In the genomic region with DNA sequence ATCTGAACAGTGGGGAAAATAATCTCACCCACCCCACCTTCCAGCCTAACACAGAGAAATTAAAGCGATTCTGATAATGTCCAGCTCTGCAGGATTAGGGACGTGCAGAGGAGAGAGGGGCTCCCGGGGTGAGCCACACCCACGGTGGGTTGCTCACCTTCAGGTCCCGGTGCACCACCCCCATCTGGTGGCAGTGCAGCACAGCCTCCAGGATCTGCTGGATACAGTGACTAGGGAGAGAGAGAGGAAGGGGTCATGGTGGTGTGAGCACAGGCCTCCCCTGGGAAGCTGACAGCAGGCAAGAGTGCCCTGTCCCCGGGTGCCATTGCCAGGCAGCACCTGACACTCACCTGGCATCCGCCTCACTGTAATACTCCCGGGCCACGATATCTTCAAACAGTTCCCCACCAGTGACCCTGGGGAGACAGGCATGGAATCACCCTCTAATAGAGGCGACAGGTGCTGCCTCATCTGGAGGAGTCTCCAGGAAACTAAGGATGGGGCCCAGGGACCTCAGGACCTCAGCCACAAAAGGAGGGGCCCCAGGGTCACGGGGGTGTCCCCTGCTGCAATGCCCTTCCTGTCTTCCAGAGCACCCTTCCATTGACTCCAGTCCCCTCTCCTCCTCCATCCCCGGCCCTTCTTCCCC, we compare ENCODE assay signal across 2 cellular contexts.
TF ChIP-seq lines count a peak whose summit lies in the region.

No MANE protein-coding gene starts in this region.

TF ChIP-seq in A549, 52 proteins besides CTCF, POLR2A, EP300 and RAD21 (continued from another document):
- TF ChIP-seq, protein P1, sequence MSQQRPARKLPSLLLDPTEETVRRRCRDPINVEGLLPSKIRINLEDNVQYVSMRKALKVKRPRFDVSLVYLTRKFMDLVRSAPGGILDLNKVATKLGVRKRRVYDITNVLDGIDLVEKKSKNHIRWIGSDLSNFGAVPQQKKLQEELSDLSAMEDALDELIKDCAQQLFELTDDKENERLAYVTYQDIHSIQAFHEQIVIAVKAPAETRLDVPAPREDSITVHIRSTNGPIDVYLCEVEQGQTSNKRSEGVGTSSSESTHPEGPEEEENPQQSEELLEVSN (IDR thresholded peaks at IDR 0.05; ENCODE audit: borderline replicate concordance, low read depth): no peak
- no peak for TF ChIP-seq FOXS1 (CRISPR knock-in tag; IDR thresholded peaks at IDR 0.05)
- TF ChIP-seq HEYL (CRISPR knock-in tag; IDR thresholded peaks at IDR 0.05): no peak
- TF ChIP-seq, protein P2, sequence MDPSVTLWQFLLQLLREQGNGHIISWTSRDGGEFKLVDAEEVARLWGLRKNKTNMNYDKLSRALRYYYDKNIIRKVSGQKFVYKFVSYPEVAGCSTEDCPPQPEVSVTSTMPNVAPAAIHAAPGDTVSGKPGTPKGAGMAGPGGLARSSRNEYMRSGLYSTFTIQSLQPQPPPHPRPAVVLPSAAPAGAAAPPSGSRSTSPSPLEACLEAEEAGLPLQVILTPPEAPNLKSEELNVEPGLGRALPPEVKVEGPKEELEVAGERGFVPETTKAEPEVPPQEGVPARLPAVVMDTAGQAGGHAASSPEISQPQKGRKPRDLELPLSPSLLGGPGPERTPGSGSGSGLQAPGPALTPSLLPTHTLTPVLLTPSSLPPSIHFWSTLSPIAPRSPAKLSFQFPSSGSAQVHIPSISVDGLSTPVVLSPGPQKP (IDR thresholded peaks at IDR 0.05; ENCODE audit: low read depth, low read length): no peak
- TF ChIP-seq, protein P3, sequence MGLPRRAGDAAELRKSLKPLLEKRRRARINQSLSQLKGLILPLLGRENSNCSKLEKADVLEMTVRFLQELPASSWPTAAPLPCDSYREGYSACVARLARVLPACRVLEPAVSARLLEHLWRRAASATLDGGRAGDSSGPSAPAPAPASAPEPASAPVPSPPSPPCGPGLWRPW (IDR thresholded peaks at IDR 0.05): no peak
- TF ChIP-seq BHLHE40 (IDR thresholded peaks at IDR 0.05; ENCODE audit: low read depth, low read length): no peak
- TF ChIP-seq KDM1A (IDR thresholded peaks at IDR 0.05; ENCODE audit: low read depth): no peak
- TF ChIP-seq EHF (CRISPR knock-in tag; IDR thresholded peaks at IDR 0.05): no peak
- no peak for TF ChIP-seq ZFP36 (IDR thresholded peaks at IDR 0.05; ENCODE audit: borderline replicate concordance, partially characterized antibody)
- TF ChIP-seq, protein P4, sequence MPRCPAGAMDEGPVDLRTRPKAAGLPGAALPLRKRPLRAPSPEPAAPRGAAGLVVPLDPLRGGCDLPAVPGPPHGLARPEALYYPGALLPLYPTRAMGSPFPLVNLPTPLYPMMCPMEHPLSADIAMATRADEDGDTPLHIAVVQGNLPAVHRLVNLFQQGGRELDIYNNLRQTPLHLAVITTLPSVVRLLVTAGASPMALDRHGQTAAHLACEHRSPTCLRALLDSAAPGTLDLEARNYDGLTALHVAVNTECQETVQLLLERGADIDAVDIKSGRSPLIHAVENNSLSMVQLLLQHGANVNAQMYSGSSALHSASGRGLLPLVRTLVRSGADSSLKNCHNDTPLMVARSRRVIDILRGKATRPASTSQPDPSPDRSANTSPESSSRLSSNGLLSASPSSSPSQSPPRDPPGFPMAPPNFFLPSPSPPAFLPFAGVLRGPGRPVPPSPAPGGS (IDR thresholded peaks at IDR 0.05): no peak
- TF ChIP-seq CBX2 (IDR thresholded peaks at IDR 0.05; ENCODE audit: borderline replicate concordance, low read depth): no peak
- TF ChIP-seq ESRRA (IDR thresholded peaks at IDR 0.05; ENCODE audit: borderline replicate concordance, low read length): no peak
- TF ChIP-seq PHF8 (IDR thresholded peaks at IDR 0.05; ENCODE audit: borderline replicate concordance, low read depth): no peak
- TF ChIP-seq, protein P5, sequence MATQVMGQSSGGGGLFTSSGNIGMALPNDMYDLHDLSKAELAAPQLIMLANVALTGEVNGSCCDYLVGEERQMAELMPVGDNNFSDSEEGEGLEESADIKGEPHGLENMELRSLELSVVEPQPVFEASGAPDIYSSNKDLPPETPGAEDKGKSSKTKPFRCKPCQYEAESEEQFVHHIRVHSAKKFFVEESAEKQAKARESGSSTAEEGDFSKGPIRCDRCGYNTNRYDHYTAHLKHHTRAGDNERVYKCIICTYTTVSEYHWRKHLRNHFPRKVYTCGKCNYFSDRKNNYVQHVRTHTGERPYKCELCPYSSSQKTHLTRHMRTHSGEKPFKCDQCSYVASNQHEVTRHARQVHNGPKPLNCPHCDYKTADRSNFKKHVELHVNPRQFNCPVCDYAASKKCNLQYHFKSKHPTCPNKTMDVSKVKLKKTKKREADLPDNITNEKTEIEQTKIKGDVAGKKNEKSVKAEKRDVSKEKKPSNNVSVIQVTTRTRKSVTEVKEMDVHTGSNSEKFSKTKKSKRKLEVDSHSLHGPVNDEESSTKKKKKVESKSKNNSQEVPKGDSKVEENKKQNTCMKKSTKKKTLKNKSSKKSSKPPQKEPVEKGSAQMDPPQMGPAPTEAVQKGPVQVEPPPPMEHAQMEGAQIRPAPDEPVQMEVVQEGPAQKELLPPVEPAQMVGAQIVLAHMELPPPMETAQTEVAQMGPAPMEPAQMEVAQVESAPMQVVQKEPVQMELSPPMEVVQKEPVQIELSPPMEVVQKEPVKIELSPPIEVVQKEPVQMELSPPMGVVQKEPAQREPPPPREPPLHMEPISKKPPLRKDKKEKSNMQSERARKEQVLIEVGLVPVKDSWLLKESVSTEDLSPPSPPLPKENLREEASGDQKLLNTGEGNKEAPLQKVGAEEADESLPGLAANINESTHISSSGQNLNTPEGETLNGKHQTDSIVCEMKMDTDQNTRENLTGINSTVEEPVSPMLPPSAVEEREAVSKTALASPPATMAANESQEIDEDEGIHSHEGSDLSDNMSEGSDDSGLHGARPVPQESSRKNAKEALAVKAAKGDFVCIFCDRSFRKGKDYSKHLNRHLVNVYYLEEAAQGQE (IDR thresholded peaks at IDR 0.05): no peak
- no peak for TF ChIP-seq TP53 (CRISPR knock-in tag; IDR thresholded peaks at IDR 0.05)
- TF ChIP-seq RCOR1 (IDR thresholded peaks at IDR 0.05; ENCODE audit: low read depth, low read length): no peak
- TF ChIP-seq MAZ (IDR thresholded peaks at IDR 0.05; ENCODE audit: borderline replicate concordance, low read depth, low read length): no peak

TF ChIP-seq in HEK293, 187 proteins besides CTCF, POLR2A, EP300 and RAD21 (continues in another document):
- TF ChIP-seq, protein P6, sequence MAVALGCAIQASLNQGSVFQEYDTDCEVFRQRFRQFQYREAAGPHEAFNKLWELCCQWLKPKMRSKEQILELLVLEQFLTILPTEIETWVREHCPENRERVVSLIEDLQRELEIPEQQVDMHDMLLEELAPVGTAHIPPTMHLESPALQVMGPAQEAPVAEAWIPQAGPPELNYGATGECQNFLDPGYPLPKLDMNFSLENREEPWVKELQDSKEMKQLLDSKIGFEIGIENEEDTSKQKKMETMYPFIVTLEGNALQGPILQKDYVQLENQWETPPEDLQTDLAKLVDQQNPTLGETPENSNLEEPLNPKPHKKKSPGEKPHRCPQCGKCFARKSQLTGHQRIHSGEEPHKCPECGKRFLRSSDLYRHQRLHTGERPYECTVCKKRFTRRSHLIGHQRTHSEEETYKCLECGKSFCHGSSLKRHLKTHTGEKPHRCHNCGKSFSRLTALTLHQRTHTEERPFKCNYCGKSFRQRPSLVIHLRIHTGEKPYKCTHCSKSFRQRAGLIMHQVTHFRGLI (tag by site-specific recombination; IDR thresholded peaks at IDR 0.05): no peak
- TF ChIP-seq ZNF155 (tag by site-specific recombination; IDR thresholded peaks at IDR 0.05) (no peak), ZBTB17 (tag by site-specific recombination; IDR thresholded peaks at IDR 0.05) (no peak), ZIC2 (tag by site-specific recombination; IDR thresholded peaks at IDR 0.05) (0 out of 2 replicates have a peak, but pooled peaks have one; percentile 12), SCRT1 (tag by site-specific recombination; IDR thresholded peaks at IDR 0.05; ENCODE audit: borderline replicate concordance) (peak; percentile 77; the same call in 1 of the 2 replicates), ZNF660 (tag by site-specific recombination; IDR thresholded peaks at IDR 0.05) (no peak), ZNF555 (tag by site-specific recombination; conservative IDR thresholded peaks at IDR 0.05) (no peak), ZNF670 (tag by site-specific recombination; IDR thresholded peaks at IDR 0.05; ENCODE audit: low read depth) (no peak), SCRT2 (tag by site-specific recombination; IDR thresholded peaks at IDR 0.05) (peak; percentile 81), SP7 (tag by site-specific recombination; IDR thresholded peaks at IDR 0.05) (no peak), KLF8 (tag by site-specific recombination; IDR thresholded peaks at IDR 0.05) (no peak), BCL11A (tag by site-specific recombination; IDR thresholded peaks at IDR 0.05; ENCODE audit: low read depth) (no peak), SP2 (tag by site-specific recombination; IDR thresholded peaks at IDR 0.05) (no peak), ZFHX2 (tag by site-specific recombination; conservative IDR thresholded peaks at IDR 0.05) (peak; percentile 28; the same call in 1 of the 2 replicates), ZFP37 (tag by site-specific recombination; IDR thresholded peaks at IDR 0.05) (no peak), ZNF658 (tag by site-specific recombination; IDR thresholded peaks at IDR 0.05) (no peak)
- TF ChIP-seq, protein P7, sequence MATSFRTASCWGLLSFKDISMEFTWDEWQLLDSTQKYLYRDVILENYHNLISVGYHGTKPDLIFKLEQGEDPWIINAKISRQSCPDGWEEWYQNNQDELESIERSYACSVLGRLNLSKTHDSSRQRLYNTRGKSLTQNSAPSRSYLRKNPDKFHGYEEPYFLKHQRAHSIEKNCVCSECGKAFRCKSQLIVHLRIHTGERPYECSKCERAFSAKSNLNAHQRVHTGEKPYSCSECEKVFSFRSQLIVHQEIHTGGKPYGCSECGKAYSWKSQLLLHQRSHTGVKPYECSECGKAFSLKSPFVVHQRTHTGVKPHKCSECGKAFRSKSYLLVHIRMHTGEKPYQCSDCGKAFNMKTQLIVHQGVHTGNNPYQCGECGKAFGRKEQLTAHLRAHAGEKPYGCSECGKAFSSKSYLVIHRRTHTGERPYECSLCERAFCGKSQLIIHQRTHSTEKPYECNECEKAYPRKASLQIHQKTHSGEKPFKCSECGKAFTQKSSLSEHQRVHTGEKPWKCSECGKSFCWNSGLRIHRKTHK (tag by site-specific recombination; IDR thresholded peaks at IDR 0.05): no peak
- TF ChIP-seq, protein P8, sequence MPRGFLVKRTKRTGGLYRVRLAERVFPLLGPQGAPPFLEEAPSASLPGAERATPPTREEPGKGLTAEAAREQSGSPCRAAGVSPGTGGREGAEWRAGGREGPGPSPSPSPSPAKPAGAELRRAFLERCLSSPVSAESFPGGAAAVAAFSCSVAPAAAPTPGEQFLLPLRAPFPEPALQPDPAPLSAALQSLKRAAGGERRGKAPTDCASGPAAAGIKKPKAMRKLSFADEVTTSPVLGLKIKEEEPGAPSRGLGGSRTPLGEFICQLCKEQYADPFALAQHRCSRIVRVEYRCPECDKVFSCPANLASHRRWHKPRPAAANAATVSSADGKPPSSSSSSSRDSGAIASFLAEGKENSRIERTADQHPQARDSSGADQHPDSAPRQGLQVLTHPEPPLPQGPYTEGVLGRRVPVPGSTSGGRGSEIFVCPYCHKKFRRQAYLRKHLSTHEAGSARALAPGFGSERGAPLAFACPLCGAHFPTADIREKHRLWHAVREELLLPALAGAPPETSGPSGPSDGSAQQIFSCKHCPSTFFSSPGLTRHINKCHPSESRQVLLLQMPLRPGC (tag by site-specific recombination; IDR thresholded peaks at IDR 0.05): no peak
- TF ChIP-seq, protein P9, sequence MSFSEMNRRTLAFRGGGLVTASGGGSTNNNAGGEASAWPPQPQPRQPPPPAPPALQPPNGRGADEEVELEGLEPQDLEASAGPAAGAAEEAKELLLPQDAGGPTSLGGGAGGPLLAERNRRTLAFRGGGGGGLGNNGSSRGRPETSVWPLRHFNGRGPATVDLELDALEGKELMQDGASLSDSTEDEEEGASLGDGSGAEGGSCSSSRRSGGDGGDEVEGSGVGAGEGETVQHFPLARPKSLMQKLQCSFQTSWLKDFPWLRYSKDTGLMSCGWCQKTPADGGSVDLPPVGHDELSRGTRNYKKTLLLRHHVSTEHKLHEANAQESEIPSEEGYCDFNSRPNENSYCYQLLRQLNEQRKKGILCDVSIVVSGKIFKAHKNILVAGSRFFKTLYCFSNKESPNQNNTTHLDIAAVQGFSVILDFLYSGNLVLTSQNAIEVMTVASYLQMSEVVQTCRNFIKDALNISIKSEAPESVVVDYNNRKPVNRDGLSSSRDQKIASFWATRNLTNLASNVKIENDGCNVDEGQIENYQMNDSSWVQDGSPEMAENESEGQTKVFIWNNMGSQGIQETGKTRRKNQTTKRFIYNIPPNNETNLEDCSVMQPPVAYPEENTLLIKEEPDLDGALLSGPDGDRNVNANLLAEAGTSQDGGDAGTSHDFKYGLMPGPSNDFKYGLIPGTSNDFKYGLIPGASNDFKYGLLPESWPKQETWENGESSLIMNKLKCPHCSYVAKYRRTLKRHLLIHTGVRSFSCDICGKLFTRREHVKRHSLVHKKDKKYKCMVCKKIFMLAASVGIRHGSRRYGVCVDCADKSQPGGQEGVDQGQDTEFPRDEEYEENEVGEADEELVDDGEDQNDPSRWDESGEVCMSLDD (tag by site-specific recombination; IDR thresholded peaks at IDR 0.05): no peak
- TF ChIP-seq, protein P10, sequence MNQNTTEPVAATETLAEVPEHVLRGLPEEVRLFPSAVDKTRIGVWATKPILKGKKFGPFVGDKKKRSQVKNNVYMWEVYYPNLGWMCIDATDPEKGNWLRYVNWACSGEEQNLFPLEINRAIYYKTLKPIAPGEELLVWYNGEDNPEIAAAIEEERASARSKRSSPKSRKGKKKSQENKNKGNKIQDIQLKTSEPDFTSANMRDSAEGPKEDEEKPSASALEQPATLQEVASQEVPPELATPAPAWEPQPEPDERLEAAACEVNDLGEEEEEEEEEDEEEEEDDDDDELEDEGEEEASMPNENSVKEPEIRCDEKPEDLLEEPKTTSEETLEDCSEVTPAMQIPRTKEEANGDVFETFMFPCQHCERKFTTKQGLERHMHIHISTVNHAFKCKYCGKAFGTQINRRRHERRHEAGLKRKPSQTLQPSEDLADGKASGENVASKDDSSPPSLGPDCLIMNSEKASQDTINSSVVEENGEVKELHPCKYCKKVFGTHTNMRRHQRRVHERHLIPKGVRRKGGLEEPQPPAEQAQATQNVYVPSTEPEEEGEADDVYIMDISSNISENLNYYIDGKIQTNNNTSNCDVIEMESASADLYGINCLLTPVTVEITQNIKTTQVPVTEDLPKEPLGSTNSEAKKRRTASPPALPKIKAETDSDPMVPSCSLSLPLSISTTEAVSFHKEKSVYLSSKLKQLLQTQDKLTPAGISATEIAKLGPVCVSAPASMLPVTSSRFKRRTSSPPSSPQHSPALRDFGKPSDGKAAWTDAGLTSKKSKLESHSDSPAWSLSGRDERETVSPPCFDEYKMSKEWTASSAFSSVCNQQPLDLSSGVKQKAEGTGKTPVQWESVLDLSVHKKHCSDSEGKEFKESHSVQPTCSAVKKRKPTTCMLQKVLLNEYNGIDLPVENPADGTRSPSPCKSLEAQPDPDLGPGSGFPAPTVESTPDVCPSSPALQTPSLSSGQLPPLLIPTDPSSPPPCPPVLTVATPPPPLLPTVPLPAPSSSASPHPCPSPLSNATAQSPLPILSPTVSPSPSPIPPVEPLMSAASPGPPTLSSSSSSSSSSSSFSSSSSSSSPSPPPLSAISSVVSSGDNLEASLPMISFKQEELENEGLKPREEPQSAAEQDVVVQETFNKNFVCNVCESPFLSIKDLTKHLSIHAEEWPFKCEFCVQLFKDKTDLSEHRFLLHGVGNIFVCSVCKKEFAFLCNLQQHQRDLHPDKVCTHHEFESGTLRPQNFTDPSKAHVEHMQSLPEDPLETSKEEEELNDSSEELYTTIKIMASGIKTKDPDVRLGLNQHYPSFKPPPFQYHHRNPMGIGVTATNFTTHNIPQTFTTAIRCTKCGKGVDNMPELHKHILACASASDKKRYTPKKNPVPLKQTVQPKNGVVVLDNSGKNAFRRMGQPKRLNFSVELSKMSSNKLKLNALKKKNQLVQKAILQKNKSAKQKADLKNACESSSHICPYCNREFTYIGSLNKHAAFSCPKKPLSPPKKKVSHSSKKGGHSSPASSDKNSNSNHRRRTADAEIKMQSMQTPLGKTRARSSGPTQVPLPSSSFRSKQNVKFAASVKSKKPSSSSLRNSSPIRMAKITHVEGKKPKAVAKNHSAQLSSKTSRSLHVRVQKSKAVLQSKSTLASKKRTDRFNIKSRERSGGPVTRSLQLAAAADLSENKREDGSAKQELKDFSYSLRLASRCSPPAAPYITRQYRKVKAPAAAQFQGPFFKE (tag by site-specific recombination; IDR thresholded peaks at IDR 0.05; ENCODE audit: borderline replicate concordance): no peak
